13 cellular contexts compared by ENCODE assay signal in genomic region chr18:58838165-58838860, GRCh38.
"Had no signal": no experiment of that assay in that cellular context is flagged by ENCODE, and none has a peak within 500 bp of the region (broad histone marks: within the 10 kb centered on the region; RNA-seq: fewer than 3 reads in every experiment).

No MANE protein-coding gene starts in this region.

- ATAC-seq: activated naive CD4-positive, alpha-beta T cell treated with anti-CD3 and anti-CD28 coated beads, Interleukin-2, amount 50 U/mL, for 72 hours; activated T-cell treated with anti-CD3 and anti-CD28 coated beads, Interleukin-2, amount 50 U/mL, for 4 hours; esophagus mucosa had no signal

- H3K4me3 Mint-ChIP-seq: activated T-cell treated with anti-CD3 and anti-CD28 coated beads, Interleukin-2, amount 50 U/mL, for 4 hours; neural progenitor cell; T-helper 2 cell treated with Interferon-gamma antibody and Interleukin-4, amounts not matched to agents 5 μg/mL and 100 μg/mL, for 36 hours had no signal

- H3K4me1 ChIP-seq: parathyroid adenoma, tibial artery had no signal

- H3K27ac ChIP-seq: brain microvascular endothelial cell, neural progenitor cell, parathyroid adenoma, tibial artery had no signal

- H3K9me3 Mint-ChIP-seq: activated naive CD4-positive, alpha-beta T cell treated with anti-CD3 and anti-CD28 coated beads, Interleukin-2, amount 50 U/mL, for 72 hours; activated T-cell treated with anti-CD3 and anti-CD28 coated beads, Interleukin-2, amount 50 U/mL, for 4 hours; T-helper 2 cell treated with Interferon-gamma antibody and Interleukin-4, amounts not matched to agents 5 μg/mL and 100 μg/mL, for 36 hours had no signal

- DNase-seq: activated CD4-positive, alpha-beta T cell treated with anti-CD3 and anti-CD28 coated beads, Interleukin-2, amount 50 U/mL, for 48 hours; activated CD4-positive, CD25-positive, alpha-beta regulatory T cell treated with anti-CD3 and anti-CD28 coated beads, Interleukin-2, amount 50 U/mL, for 72 hours; activated effector memory CD4-positive, alpha-beta T cell treated with anti-CD3 and anti-CD28 coated beads, Interleukin-2, amount 50 U/mL, for 16 hours; activated T-cell treated with anti-CD3 and anti-CD28 coated beads, Interleukin-2, amount 50 U/mL, for 4 hours; amniotic stem cell; brain microvascular endothelial cell; small intestine; tibial artery had no signal

- H3K36me3 ChIP-seq: brain microvascular endothelial cell, neural progenitor cell, tibial artery had no signal

- H3K4me3 ChIP-seq: neural progenitor cell, tibial artery had no signal

- H3K27me3 ChIP-seq: brain microvascular endothelial cell, neural progenitor cell, tibial artery had no signal

- H3K27ac Mint-ChIP-seq: activated naive CD4-positive, alpha-beta T cell treated with anti-CD3 and anti-CD28 coated beads, Interleukin-2, amount 50 U/mL, for 72 hours; neural progenitor cell; T-helper 2 cell treated with Interferon-gamma antibody and Interleukin-4, amounts not matched to agents 5 μg/mL and 100 μg/mL, for 36 hours had no signal

- H3K9me3 ChIP-seq: tibial artery had no signal

- H3K36me3 Mint-ChIP-seq: activated naive CD4-positive, alpha-beta T cell treated with anti-CD3 and anti-CD28 coated beads, Interleukin-2, amount 50 U/mL, for 72 hours; neural progenitor cell had no signal
